ENCODE assay signal across 24 cellular contexts in genomic region chr15:88779944-88780343, GRCh38. TPM values are rescaled to one million over a fixed set of nuclear protein-coding genes. Genes with fewer than 3 reads are reported as not detected.
DNase-seq lines count a peak whose midpoint lies in the region; ATAC-seq, FAIRE-seq and TF ChIP-seq lines count a peak whose summit lies in the region.
"Had no signal": no experiment of that assay in that cellular context is flagged by ENCODE, and none has a peak within 500 bp of the region (broad histone marks: within the 10 kb centered on the region; RNA-seq: fewer than 3 reads in every experiment).

No MANE protein-coding gene starts in this region.

- H3K4me3 Mint-ChIP-seq in stimulated activated effector memory CD8-positive, alpha-beta T cell treated with anti-CD3 and anti-CD28 coated beads, Interleukin-12 subunit alpha, Interleukin-12 subunit beta, amount 100 ng/mL, for 72 hours, result no peak overlapping the region
- H3K4me3 Mint-ChIP-seq: B cell; CD4-positive, alpha-beta T cell; CD8-positive, alpha-beta T cell had no signal

- H3K4me1 Mint-ChIP-seq in stimulated activated effector memory CD8-positive, alpha-beta T cell treated with anti-CD3 and anti-CD28 coated beads, Interleukin-12 subunit alpha, Interleukin-12 subunit beta, amount 100 ng/mL, for 72 hours, result no peaks in the 10 kb centered on the region
- H3K4me1 Mint-ChIP-seq: B cell had no signal

- no peaks in the 10 kb centered on the region for H3K9me3 ChIP-seq in pancreas

- peaks cover 0 to 6% (median 0%) of the 10 kb centered on the region in 4 donors for H3K27me3 ChIP-seq in pancreas
- H3K27me3 ChIP-seq: BLaER1 treated with 17β-estradiol and CSF1 and Interleukin-3, amounts not matched to agents 10 nM and 100 nM had no signal

- no peak overlapping the region for H3K4me3 ChIP-seq in pancreas
- H3K4me3 ChIP-seq: A549; BLaER1 treated with 17β-estradiol and CSF1 and Interleukin-3, amounts not matched to agents 10 nM and 100 nM; GM12878 had no signal

- H3K36me3 ChIP-seq in pancreas, result no peaks in the 10 kb centered on the region
- H3K36me3 ChIP-seq: BLaER1 treated with 17β-estradiol and CSF1 and Interleukin-3, amounts not matched to agents 10 nM and 100 nM had no signal

- 94 to 98% methylated on average over 1 of the region's 1 CpG for WGBS in pancreas, 2 donors

- peak; percentile 82 for FAIRE-seq in G401.6 (lab: Jason Lieb, UNC)
- FAIRE-seq in TTC549 (lab: Jason Lieb, UNC), result peak; percentile 68
- FAIRE-seq in frontal cortex (lab: Jason Lieb, UNC), result peak; percentile 64
- FAIRE-seq in pancreas (lab: Jason Lieb, UNC), result peak; percentile 75
- FAIRE-seq: A549, D721Med, GM12878, GM12892, GM18507 had no signal

- H3K4me1 ChIP-seq in pancreas, result no peaks in the 10 kb centered on the region
- H3K4me1 ChIP-seq: A549; BLaER1 treated with 17β-estradiol and CSF1 and Interleukin-3, amounts not matched to agents 10 nM and 100 nM; Caco-2 had no signal

- H3K27ac ChIP-seq in pancreas, result no peak overlapping the region
- H3K27ac ChIP-seq: A549; BLaER1 treated with 17β-estradiol and CSF1 and Interleukin-3, amounts not matched to agents 10 nM and 100 nM; C4-2B had no signal

- no peaks in the 10 kb centered on the region for H3K36me3 Mint-ChIP-seq in stimulated activated effector memory CD8-positive, alpha-beta T cell treated with anti-CD3 and anti-CD28 coated beads, Interleukin-12 subunit alpha, Interleukin-12 subunit beta, amount 100 ng/mL, for 72 hours
- H3K36me3 Mint-ChIP-seq: CD8-positive, alpha-beta T cell had no signal

- no peak overlapping the region for H3K27ac Mint-ChIP-seq in stimulated activated effector memory CD8-positive, alpha-beta T cell treated with anti-CD3 and anti-CD28 coated beads, Interleukin-12 subunit alpha, Interleukin-12 subunit beta, amount 100 ng/mL, for 72 hours
- H3K27ac Mint-ChIP-seq: B cell; CD4-positive, alpha-beta T cell; CD8-positive, alpha-beta T cell had no signal

- DNase-seq in frontal cortex (ENCODE audit: low spot score in 2 of 2), result no peak
- no peak for DNase-seq in pancreas
- DNase-seq in stimulated activated effector memory CD8-positive, alpha-beta T cell treated with anti-CD3 and anti-CD28 coated beads, Interleukin-12 subunit alpha, Interleukin-12 subunit beta, amount 100 ng/mL, for 72 hours (ENCODE audit: low spot score in 2 of 2), result no peak
- no peak for DNase-seq in head of caudate nucleus
- DNase-seq in activated gamma-delta T cell (lab: John Stamatoyannopoulos, UW), result no peak
- DNase-seq: 8988T; AML-193; Caco-2; Calu3; CD4-positive, alpha-beta T cell; CD8-positive, alpha-beta T cell; DMS79 treated with DMSO at 0.1 percent for 48 hours; GDM1 had no signal

- no peaks in the 10 kb centered on the region for H3K9me3 Mint-ChIP-seq in stimulated activated effector memory CD8-positive, alpha-beta T cell treated with anti-CD3 and anti-CD28 coated beads, Interleukin-12 subunit alpha, Interleukin-12 subunit beta, amount 100 ng/mL, for 72 hours

- no peak for TF ChIP-seq CTCF in pancreas (IDR thresholded peaks at IDR 0.05)

- ATAC-seq in pancreas, result no peak
- no peak for ATAC-seq in HG02973 (IDR thresholded peaks at IDR 0.05; ENCODE audit: unreplicated experiment)
- no peak for ATAC-seq in stimulated activated effector memory CD8-positive, alpha-beta T cell treated with anti-CD3 and anti-CD28 coated beads, Interleukin-12 subunit alpha, Interleukin-12 subunit beta, amount 100 ng/mL, for 72 hours
- ATAC-seq: A549; CD8-positive, alpha-beta T cell; GM12878 had no signal

- intact Hi-C loops in pancreas (cut with DNase I) (no loop called here), head of caudate nucleus (cut with DNase I) (no loop called here)

RNA-seq across cellular contexts. Expression of gene ACAN, which starts 23.3 kb away (rescaled TPM):
- total RNA-seq in frontal cortex (0.41 TPM), pancreas (under 1 TPM in 5 of 6 donors, not detected in 1; 0.04 to 0.31 (median 0.14) TPM)
- polyA plus RNA-seq in pancreas, result 1 to 10 TPM in 1 of 2 donors, under 1 TPM in 1; 0.92 to 5.7 TPM
- total RNA-seq: B cell; Caco-2; Calu3; CD4-positive, alpha-beta T cell; CD8-positive, alpha-beta T cell; GM12878 had no signal
- polyA plus RNA-seq: GM12878 had no signal
